2 cellular contexts compared by ENCODE assay signal in the genomic region with DNA sequence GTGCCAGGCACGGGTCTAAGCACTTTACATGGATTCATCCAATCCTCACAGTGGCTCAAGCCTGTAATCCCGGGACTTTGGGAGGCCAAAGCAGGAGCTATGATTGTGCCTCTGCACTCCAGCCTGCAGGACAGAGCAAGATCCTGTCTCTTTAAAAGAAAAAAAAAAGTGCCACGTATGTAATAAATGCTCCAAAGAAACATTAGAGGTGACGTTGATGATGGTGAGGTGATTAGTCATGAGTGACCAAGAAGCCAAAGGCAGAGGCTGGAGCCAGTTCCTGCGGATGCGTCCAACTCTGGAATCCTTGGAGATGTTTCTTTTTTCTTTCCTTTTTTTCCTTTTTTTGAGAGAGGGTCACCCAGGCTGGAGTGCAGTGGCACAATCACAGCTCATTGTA.
TF ChIP-seq lines count a peak whose summit lies in the region.

No MANE protein-coding gene starts in this region.

TF ChIP-seq in IMR-90, 13 proteins besides CTCF, POLR2A, EP300 and RAD21:
- TF ChIP-seq BHLHE40 (IDR thresholded peaks at IDR 0.05; ENCODE audit: low read depth, low read length) (no peak), MXI1 (IDR thresholded peaks at IDR 0.05; ENCODE audit: borderline replicate concordance, low read depth, low read length) (no peak), CHD1 (IDR thresholded peaks at IDR 0.05; ENCODE audit: low read depth, low read length) (no peak), SMC3 (IDR thresholded peaks at IDR 0.05; ENCODE audit: low read depth, low read length) (no peak), CEBPB (IDR thresholded peaks at IDR 0.05; ENCODE audit: low read depth, low read length) (no peak), ELK1 (IDR thresholded peaks at IDR 0.05; ENCODE audit: borderline replicate concordance, low read depth, low read length) (no peak), RFX5 (IDR thresholded peaks at IDR 0.05; ENCODE audit: low read depth, low read length) (peak; percentile 66; the same call in 1 of the 2 replicates), MAZ (IDR thresholded peaks at IDR 0.05; ENCODE audit: borderline replicate concordance, low read depth, low read length) (no peak), MAFK (IDR thresholded peaks at IDR 0.05; ENCODE audit: low read depth, low read length) (peak; percentile 79), RCOR1 (IDR thresholded peaks at IDR 0.05; ENCODE audit: insufficient replicate concordance, low read length) (no peak), NFE2L2 (IDR thresholded peaks at IDR 0.05; ENCODE audit: low read depth, low read length) (no peak), FOS (IDR thresholded peaks at IDR 0.05; ENCODE audit: low read depth, low read length) (peak; percentile 64; the same call in 1 of the 2 replicates)
- TF ChIP-seq, protein P1, sequence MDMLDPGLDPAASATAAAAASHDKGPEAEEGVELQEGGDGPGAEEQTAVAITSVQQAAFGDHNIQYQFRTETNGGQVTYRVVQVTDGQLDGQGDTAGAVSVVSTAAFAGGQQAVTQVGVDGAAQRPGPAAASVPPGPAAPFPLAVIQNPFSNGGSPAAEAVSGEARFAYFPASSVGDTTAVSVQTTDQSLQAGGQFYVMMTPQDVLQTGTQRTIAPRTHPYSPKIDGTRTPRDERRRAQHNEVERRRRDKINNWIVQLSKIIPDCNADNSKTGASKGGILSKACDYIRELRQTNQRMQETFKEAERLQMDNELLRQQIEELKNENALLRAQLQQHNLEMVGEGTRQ (IDR thresholded peaks at IDR 0.05; ENCODE audit: low read depth, low read length) = no peak

TF ChIP-seq in HepG2, 621 proteins besides CTCF, POLR2A, EP300 and RAD21:
- TF ChIP-seq RARA (CRISPR knock-in tag; IDR thresholded peaks at IDR 0.05) (no peak), SMARCE1 (IDR thresholded peaks at IDR 0.05; ENCODE audit: borderline replicate concordance) (no peak), JDP2 (CRISPR knock-in tag; IDR thresholded peaks at IDR 0.05; ENCODE audit: borderline replicate concordance) (no peak), ZBTB8A (CRISPR knock-in tag; IDR thresholded peaks at IDR 0.05; ENCODE audit: borderline replicate concordance, low read depth) (no peak), ZNF296 (CRISPR knock-in tag; conservative IDR thresholded peaks at IDR 0.05) (no peak), ZFP90 (CRISPR knock-in tag; IDR thresholded peaks at IDR 0.05; ENCODE audit: borderline replicate concordance) (peak; percentile 99), KLF16 (CRISPR knock-in tag; IDR thresholded peaks at IDR 0.05) (no peak), NRL (CRISPR knock-in tag; IDR thresholded peaks at IDR 0.05; ENCODE audit: borderline replicate concordance) (no peak), ZBTB21 (CRISPR knock-in tag; IDR thresholded peaks at IDR 0.05) (peak; percentile 49; the same call in 1 of the 2 replicates), CREB1 (IDR thresholded peaks at IDR 0.05) (peak; percentile 52; the same call in 1 of the 2 replicates), CREB1 (CRISPR knock-in tag; IDR thresholded peaks at IDR 0.05) (no peak), ZNF737 (CRISPR knock-in tag; IDR thresholded peaks at IDR 0.05; ENCODE audit: borderline replicate concordance) (0 out of 2 replicates have a peak, but pooled peaks have one; percentile 36), MAFK (conservative IDR thresholded peaks at IDR 0.05 in 1 of 2, IDR thresholded peaks at IDR 0.05 in 1 of 2; ENCODE audit: low read length in 2 of 2) (peak; percentile 16 to 35; a peak in 2 of 4 replicates), MAFF (IDR thresholded peaks at IDR 0.05; ENCODE audit: low read depth, low read length) (peak; percentile 29; the same call in 1 of the 2 replicates), NCOA5 (CRISPR knock-in tag; IDR thresholded peaks at IDR 0.05) (no peak)
- TF ChIP-seq, protein P2, sequence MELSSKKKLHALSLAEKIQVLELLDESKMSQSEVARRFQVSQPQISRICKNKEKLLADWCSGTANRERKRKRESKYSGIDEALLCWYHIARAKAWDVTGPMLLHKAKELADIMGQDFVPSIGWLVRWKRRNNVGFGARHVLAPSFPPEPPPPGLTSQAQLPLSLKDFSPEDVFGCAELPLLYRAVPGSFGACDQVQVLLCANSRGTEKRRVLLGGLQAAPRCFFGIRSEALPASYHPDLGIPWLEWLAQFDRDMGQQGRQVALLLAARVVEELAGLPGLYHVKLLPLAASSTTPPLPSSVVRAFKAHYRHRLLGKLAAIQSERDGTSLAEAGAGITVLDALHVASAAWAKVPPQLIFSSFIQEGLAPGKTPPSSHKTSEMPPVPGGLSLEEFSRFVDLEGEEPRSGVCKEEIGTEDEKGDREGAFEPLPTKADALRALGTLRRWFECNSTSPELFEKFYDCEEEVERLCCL (CRISPR knock-in tag; IDR thresholded peaks at IDR 0.05; ENCODE audit: borderline replicate concordance) = no peak
- TF ChIP-seq, protein P3, sequence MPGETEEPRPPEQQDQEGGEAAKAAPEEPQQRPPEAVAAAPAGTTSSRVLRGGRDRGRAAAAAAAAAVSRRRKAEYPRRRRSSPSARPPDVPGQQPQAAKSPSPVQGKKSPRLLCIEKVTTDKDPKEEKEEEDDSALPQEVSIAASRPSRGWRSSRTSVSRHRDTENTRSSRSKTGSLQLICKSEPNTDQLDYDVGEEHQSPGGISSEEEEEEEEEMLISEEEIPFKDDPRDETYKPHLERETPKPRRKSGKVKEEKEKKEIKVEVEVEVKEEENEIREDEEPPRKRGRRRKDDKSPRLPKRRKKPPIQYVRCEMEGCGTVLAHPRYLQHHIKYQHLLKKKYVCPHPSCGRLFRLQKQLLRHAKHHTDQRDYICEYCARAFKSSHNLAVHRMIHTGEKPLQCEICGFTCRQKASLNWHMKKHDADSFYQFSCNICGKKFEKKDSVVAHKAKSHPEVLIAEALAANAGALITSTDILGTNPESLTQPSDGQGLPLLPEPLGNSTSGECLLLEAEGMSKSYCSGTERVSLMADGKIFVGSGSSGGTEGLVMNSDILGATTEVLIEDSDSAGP (CRISPR knock-in tag; IDR thresholded peaks at IDR 0.05; ENCODE audit: borderline replicate concordance) = peak; percentile 17; the same call in 1 of the 2 replicates
